8 cellular contexts compared by ENCODE assay signal in genomic region chr1:231421616-231421970, GRCh38. TPM values are rescaled to one million over a fixed set of nuclear protein-coding genes. Genes with fewer than 3 reads are reported as not detected.
DNase-seq lines count a peak whose midpoint lies in the region; ATAC-seq and TF ChIP-seq lines count a peak whose summit lies in the region.

No MANE protein-coding gene starts in this region.

- H3K27ac ChIP-seq in DND-41 (ENCODE audit: low read length) (peak overlapping the region; percentile 70), testis (peak overlapping the region; percentile 95 to 99)
- H3K27ac ChIP-seq in effector memory CD4-positive, alpha-beta T cell (ENCODE audit: insufficient read depth, low read length, poor library complexity, severe bottlenecking) = peak overlapping the region; percentile 68

- H3K79me2 ChIP-seq in DND-41 (ENCODE audit: insufficient read depth, low read length) = peaks cover 54% of the 10 kb centered on the region

- intact Hi-C loops in testis (cut with DNase I; ENCODE audit: low total_unique reads) = no loop called here

- ATAC-seq in DND-41 (ENCODE audit: insufficient read depth, low read depth) (peak; percentile 41), GM19438 (IDR thresholded peaks at IDR 0.05; ENCODE audit: low read depth, unreplicated experiment) (peak; percentile 31), HG03469 (IDR thresholded peaks at IDR 0.05; ENCODE audit: unreplicated experiment) (peak; percentile 12)

- H2AFZ ChIP-seq in DND-41 (ENCODE audit: low read depth, low read length) = peak overlapping the region; percentile 75

- peak overlapping the region; percentile 99 for H3K4me2 ChIP-seq in DND-41 (ENCODE audit: insufficient read depth, low read length)

- peak overlapping the region; percentile 76 for H3K9ac ChIP-seq in DND-41 (ENCODE audit: low read depth, low read length)

- H3K4me1 ChIP-seq in DND-41 (ENCODE audit: insufficient read depth, low read length) (peaks cover 55% of the 10 kb centered on the region), testis (peaks cover 13% of the 10 kb centered on the region)
- H3K4me1 ChIP-seq in effector memory CD4-positive, alpha-beta T cell (ENCODE audit: control insufficient read depth, insufficient read depth, low read length, poor library complexity, severe bottlenecking) = peaks cover 27% of the 10 kb centered on the region

- 2% methylated on average over 13 of the region's 45 CpGs; no CpG with 5 or more reads in 1 of the 2 donors for WGBS in testis, 2 donors

- TF ChIP-seq POLR2A in testis (IDR thresholded peaks at IDR 0.05) = no peak

- H3K36me3 ChIP-seq in DND-41 (ENCODE audit: insufficient read depth, low read length) = peaks cover 17% of the 10 kb centered on the region
- H3K36me3 ChIP-seq in effector memory CD4-positive, alpha-beta T cell (ENCODE audit: control insufficient read depth, insufficient read depth, low read length) = no peaks in the 10 kb centered on the region
- H3K36me3 ChIP-seq in testis (ENCODE audit: low read depth, missing control alignments) = no peaks in the 10 kb centered on the region

- H3K4me3 ChIP-seq in DND-41 (ENCODE audit: low read depth in 1 of 2, low read length in 2 of 2) = peak overlapping the region; percentile 44 to 92; a peak in 3 of 4 replicates
- peak overlapping the region; percentile 67 for H3K4me3 ChIP-seq in effector memory CD4-positive, alpha-beta T cell (ENCODE audit: insufficient read depth, low read depth, low read length, poor library complexity, severe bottlenecking)
- H3K4me3 ChIP-seq in testis = peak overlapping the region; percentile 72 to 91

- H4K20me1 ChIP-seq in DND-41 (ENCODE audit: insufficient read depth, low read length) = peaks cover 38% of the 10 kb centered on the region

- DNase-seq in DND-41 (peak; percentile 50), UCSD-AML1 (lab: John Stamatoyannopoulos, UW; ENCODE audit: unreplicated experiment) (peak; percentile 71), midbrain (lab: John Stamatoyannopoulos, UW) (peak; percentile 46), testis (peak; percentile 36), ureter (ENCODE audit: low spot score) (no peak)
- DNase-seq in effector memory CD4-positive, alpha-beta T cell = peak; percentile 11 to 33 (median 27)

- H3K27me3 ChIP-seq in DND-41 (ENCODE audit: insufficient read depth, low read length, poor library complexity) (peaks cover 26% of the 10 kb centered on the region), testis (no peaks in the 10 kb centered on the region)
- no peaks in the 10 kb centered on the region for H3K27me3 ChIP-seq in effector memory CD4-positive, alpha-beta T cell (replicated peaks; ENCODE audit: control insufficient read depth, insufficient read depth, low read length, poor library complexity, severe bottlenecking)

- TF ChIP-seq CTCF in DND-41 (IDR thresholded peaks at IDR 0.05; ENCODE audit: borderline replicate concordance, extremely low read depth, low read length, poor library complexity, severe bottlenecking) (no peak), testis (IDR thresholded peaks at IDR 0.05) (no peak)

- H3K9me3 ChIP-seq in DND-41 (ENCODE audit: insufficient read depth, low read length, severe bottlenecking) (no peaks in the 10 kb centered on the region), testis (no peaks in the 10 kb centered on the region)
- no peaks in the 10 kb centered on the region for H3K9me3 ChIP-seq in effector memory CD4-positive, alpha-beta T cell (ENCODE audit: control insufficient read depth, low read length)

RNA-seq across cellular contexts. Expression of gene EGLN1, which starts 0.5 kb away (rescaled TPM):
- total RNA-seq in testis = 10 to 100 TPM; 47.7 to 64.5 TPM
- 30.5 TPM for polyA plus RNA-seq in testis (ENCODE audit: insufficient read depth, low read depth, low replicate concordance)
- total RNA-seq in ureter = 30.3 TPM
